In genomic region chr2:11863513-11864328, GRCh38 we compare ENCODE assay signal across 8 cellular contexts.
DNase-seq lines count a peak whose midpoint lies in the region; ATAC-seq, FAIRE-seq and TF ChIP-seq lines count a peak whose summit lies in the region.

No MANE protein-coding gene starts in this region.

- no peaks in the 10 kb centered on the region for H3K9me1 ChIP-seq in keratinocyte (ENCODE audit: control insufficient read depth, extremely low read depth, insufficient read depth, low read length)

- peak; percentile 98 for TF ChIP-seq CTCF in WI38 (IDR thresholded peaks at IDR 0.05; ENCODE audit: low read depth, low read length)
- peak; percentile 94 for TF ChIP-seq CTCF in bronchial epithelial cell (IDR thresholded peaks at IDR 0.05; ENCODE audit: insufficient read depth, low read length, severe bottlenecking)
- peak; percentile 90 to 98 (median 97) for TF ChIP-seq CTCF in keratinocyte (optimal IDR thresholded peaks at IDR 0.05 in 1 of 3, IDR thresholded peaks at IDR 0.05 in 1 of 3, conservative IDR thresholded peaks at IDR 0.05 in 1 of 3; ENCODE audit: extremely low read depth in 1 of 3, insufficient read depth in 2 of 3, low read length in 3 of 3)

- no peaks in the 10 kb centered on the region for H3K27me3 ChIP-seq in bronchial epithelial cell (ENCODE audit: control insufficient read depth, insufficient read depth, low read length)
- no peaks in the 10 kb centered on the region for H3K27me3 ChIP-seq in keratinocyte (ENCODE audit: control insufficient read depth, extremely low read depth, insufficient read depth, low read length)

- H3K4me3 ChIP-seq in WI38 (ENCODE audit: low read depth, low read length) (peak overlapping the region; percentile 25), bronchial epithelial cell (ENCODE audit: low read depth, low read length) (no peak overlapping the region), keratinocyte (ENCODE audit: control insufficient read depth in 2 of 3, extremely low read depth in 1 of 3, insufficient read depth in 2 of 3, low read depth in 1 of 3, low read length in 3 of 3) (no peak overlapping the region)

- ATAC-seq in GM21825 (IDR thresholded peaks at IDR 0.05; ENCODE audit: unreplicated experiment) = peak; percentile 26

- H3K36me3 ChIP-seq in bronchial epithelial cell (ENCODE audit: control insufficient read depth, insufficient read depth, low read length) = no peaks in the 10 kb centered on the region
- H3K36me3 ChIP-seq in keratinocyte (ENCODE audit: control insufficient read depth in 2 of 2, extremely low read depth in 1 of 2, insufficient read depth in 2 of 2, low read length in 2 of 2) = no peaks in the 10 kb centered on the region

- no peak overlapping the region for H2AFZ ChIP-seq in keratinocyte (ENCODE audit: control insufficient read depth, low read length)

- FAIRE-seq in bronchial epithelial cell (lab: Jason Lieb, UNC) (no peak), keratinocyte (lab: Jason Lieb, UNC) (peak; percentile 62)

- H3K9ac ChIP-seq in keratinocyte (ENCODE audit: control insufficient read depth, extremely low read depth, insufficient read depth, low read length) = no peak overlapping the region

- dilution Hi-C loops in keratinocyte (cut with MboI; ENCODE audit: extremely low pct_ligation_motif_present, low sequenced_read_pairs) = no loop called here

- no peak overlapping the region for H3K27ac ChIP-seq in keratinocyte (ENCODE audit: control insufficient read depth, insufficient read depth, low read length)

- DNase-seq in DMS53 treated with DMSO at 0.1 percent for 48 hours (lab: John Stamatoyannopoulos, UW; ENCODE audit: unreplicated experiment) (peak; percentile 43), NCI-H1048 (lab: John Stamatoyannopoulos, UW) (peak; percentile 3), bronchial epithelial cell (ENCODE audit: low read depth) (peak; percentile 80), keratinocyte (ENCODE audit: low read depth, low spot score) (peak; percentile 41), OCI-M2 (lab: John Stamatoyannopoulos, UW; ENCODE audit: unreplicated experiment) (no peak)
- DNase-seq in stimulated activated CD4-positive, alpha-beta T cell treated with anti-CD3 and anti-CD28 coated beads, Interleukin-1b, Interleukin-23, amount 100 ng/mL, for 4 hours (ENCODE audit: low read depth in 2 of 2) = peak; percentile 53 to 63

- H3K4me2 ChIP-seq in keratinocyte (ENCODE audit: control insufficient read depth, extremely low read depth, insufficient read depth, low read depth, low read length) = peak overlapping the region; percentile 17

- peaks cover 4% of the 10 kb centered on the region for H3K4me1 ChIP-seq in keratinocyte (ENCODE audit: control insufficient read depth, extremely low read depth, insufficient read depth, low read length)

- H3K79me2 ChIP-seq in keratinocyte (ENCODE audit: control insufficient read depth, insufficient read depth, low read length) = no peaks in the 10 kb centered on the region

- no peaks in the 10 kb centered on the region for H4K20me1 ChIP-seq in keratinocyte (ENCODE audit: control insufficient read depth, extremely low read depth, insufficient read depth, low read length)

- H3K9me3 ChIP-seq in keratinocyte (ENCODE audit: control insufficient read depth, low read depth, low read length) = peaks cover 3% of the 10 kb centered on the region
